1 cellular context compared by ENCODE assay signal in genomic region chr18:49894827-49895226, GRCh38.
TF ChIP-seq lines count a peak whose summit lies in the region.

No MANE protein-coding gene starts in this region.

TF ChIP-seq in GM23338, 12 proteins besides CTCF, POLR2A, EP300 and RAD21 (continued from another document):
- TF ChIP-seq REST (IDR thresholded peaks at IDR 0.05; ENCODE audit: unreplicated experiment), result no peak
- no peak for TF ChIP-seq ETS1 (IDR thresholded peaks at IDR 0.05)
- TF ChIP-seq STAT1 (IDR thresholded peaks at IDR 0.05; ENCODE audit: unreplicated experiment), result no peak
